ENCODE assay signal across 3 cellular contexts in genomic region chr7:80552304-80552703, GRCh38.
TF ChIP-seq lines count a peak whose summit lies in the region.

No MANE protein-coding gene starts in this region.

TF ChIP-seq in SK-N-SH, 30 proteins besides CTCF, POLR2A, EP300 and RAD21:
- 0 out of 2 replicates have a peak, but pooled peaks have one; percentile 14 for TF ChIP-seq FOSL2 (IDR thresholded peaks at IDR 0.05; ENCODE audit: borderline replicate concordance, low read depth)
- no peak for TF ChIP-seq TEAD4 (IDR thresholded peaks at IDR 0.05; ENCODE audit: borderline replicate concordance, insufficient read depth)
- TF ChIP-seq SMC3 (IDR thresholded peaks at IDR 0.05; ENCODE audit: low read depth, low read length) = no peak
- TF ChIP-seq EZH2phosphoT487 (IDR thresholded peaks at IDR 0.05; ENCODE audit: borderline replicate concordance, low read depth) = no peak
- TF ChIP-seq CHD2 (IDR thresholded peaks at IDR 0.05; ENCODE audit: low read length, partially characterized antibody) = no peak
- TF ChIP-seq GABPA (IDR thresholded peaks at IDR 0.05; ENCODE audit: low read depth) = no peak
- no peak for TF ChIP-seq TCF12 (IDR thresholded peaks at IDR 0.05)
- no peak for TF ChIP-seq RXRA (IDR thresholded peaks at IDR 0.05; ENCODE audit: borderline replicate concordance, low read depth)
- TF ChIP-seq MEF2A (IDR thresholded peaks at IDR 0.05; ENCODE audit: borderline replicate concordance, low read depth) = no peak
TF ChIP-seq in SK-N-SH: peak in this region for 1.

TF ChIP-seq in SK-N-SH treated with all-trans-retinoic acid at 6 μM for 48 hours, 23 proteins besides CTCF, POLR2A, EP300 and RAD21:
- TF ChIP-seq RARB (CRISPR knock-in tag; IDR thresholded peaks at IDR 0.05) (no peak), BACH2 (CRISPR knock-in tag; IDR thresholded peaks at IDR 0.05; ENCODE audit: borderline replicate concordance) (no peak), CSRNP3 (CRISPR knock-in tag; IDR thresholded peaks at IDR 0.05) (no peak)

TF ChIP-seq in IMR-90, 13 proteins besides CTCF, POLR2A, EP300 and RAD21:
- TF ChIP-seq RFX5 (IDR thresholded peaks at IDR 0.05; ENCODE audit: low read depth, low read length) (no peak), USF2 (IDR thresholded peaks at IDR 0.05; ENCODE audit: low read depth, low read length) (peak; percentile 31; the same call in 1 of the 2 replicates)
